17 cellular contexts compared by ENCODE assay signal in the genomic region with DNA sequence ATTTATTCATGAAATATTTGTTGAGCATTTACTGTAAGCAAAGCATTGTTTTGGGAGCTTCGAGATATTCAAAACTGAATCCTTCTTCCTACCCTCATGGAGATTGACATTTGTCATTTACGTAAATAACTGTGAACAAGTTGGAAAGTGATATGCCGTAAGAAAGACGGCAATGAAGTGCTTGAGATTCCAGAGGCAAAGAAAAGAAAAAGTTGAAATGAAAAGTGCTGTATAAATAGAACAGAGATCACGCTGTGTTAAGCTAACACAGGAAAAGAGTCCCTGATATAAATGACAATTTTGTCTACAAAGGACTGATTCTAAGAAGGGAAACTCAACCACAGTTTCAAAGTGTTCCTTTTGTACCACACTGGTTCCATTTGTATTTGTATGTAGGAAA. TPM values are rescaled to one million over a fixed set of nuclear protein-coding genes. Genes with fewer than 3 reads are reported as not detected.
"Had no signal": no experiment of that assay in that cellular context is flagged by ENCODE, and none has a peak within 500 bp of the region (broad histone marks: within the 10 kb centered on the region; RNA-seq: fewer than 3 reads in every experiment).

No MANE protein-coding gene starts in this region.

- H3K27ac ChIP-seq: colonic mucosa, prostate gland, stomach, uterus had no signal

- H3K36me3 Mint-ChIP-seq: activated naive CD8-positive, alpha-beta T cell had no signal

- H3K4me3 Mint-ChIP-seq: activated naive CD8-positive, alpha-beta T cell had no signal

- H3K4me3 ChIP-seq: colonic mucosa, prostate gland, stomach, uterus had no signal

- H3K36me3 ChIP-seq: colonic mucosa, prostate gland, stomach, uterus had no signal

- DNase-seq: activated CD4-positive, alpha-beta T cell treated with anti-CD3 and anti-CD28 coated beads for 1 hour; activated CD4-positive, alpha-beta T cell treated with anti-CD3 and anti-CD28 coated beads, Interleukin-2, amount 50 U/mL, for 48 hours; activated gamma-delta T cell; activated T-cell treated with anti-CD3 and anti-CD28 coated beads, Interleukin-2, amount 50 U/mL, for 48 hours; anterior cingulate cortex; colonic mucosa; effector CD8-positive, alpha-beta T cell; hippocampal formation; kidney glomerular epithelial cell; nucleus accumbens; stimulated activated CD4-positive, alpha-beta T cell treated with anti-CD3 and anti-CD28 coated beads, Interleukin-15, amount 100 ng/mL, for 24 hours; stimulated activated CD4-positive, alpha-beta T cell treated with anti-CD3 and anti-CD28 coated beads, Interleukin-4, amount 100 ng/mL, for 4 hours; stomach; uterus had no signal

- H3K27ac Mint-ChIP-seq: activated naive CD8-positive, alpha-beta T cell had no signal

- H3K27me3 ChIP-seq: colonic mucosa, uterus had no signal

- H3K9me3 ChIP-seq: colonic mucosa, prostate gland, stomach, uterus had no signal

- H3K4me1 ChIP-seq: colonic mucosa, prostate gland, stomach, uterus had no signal

RNA-seq across cellular contexts. Expression of a gene that starts 1.8 kb away (rescaled TPM):
- total RNA-seq: stomach; T-helper 2 cell treated with Interferon-gamma antibody and Interleukin-4, amounts not matched to agents 100 ng/mL and 5 ng/mL, for 36 hours; uterus had no signal
